ENCODE assay signal across 8 cellular contexts in the genomic region with DNA sequence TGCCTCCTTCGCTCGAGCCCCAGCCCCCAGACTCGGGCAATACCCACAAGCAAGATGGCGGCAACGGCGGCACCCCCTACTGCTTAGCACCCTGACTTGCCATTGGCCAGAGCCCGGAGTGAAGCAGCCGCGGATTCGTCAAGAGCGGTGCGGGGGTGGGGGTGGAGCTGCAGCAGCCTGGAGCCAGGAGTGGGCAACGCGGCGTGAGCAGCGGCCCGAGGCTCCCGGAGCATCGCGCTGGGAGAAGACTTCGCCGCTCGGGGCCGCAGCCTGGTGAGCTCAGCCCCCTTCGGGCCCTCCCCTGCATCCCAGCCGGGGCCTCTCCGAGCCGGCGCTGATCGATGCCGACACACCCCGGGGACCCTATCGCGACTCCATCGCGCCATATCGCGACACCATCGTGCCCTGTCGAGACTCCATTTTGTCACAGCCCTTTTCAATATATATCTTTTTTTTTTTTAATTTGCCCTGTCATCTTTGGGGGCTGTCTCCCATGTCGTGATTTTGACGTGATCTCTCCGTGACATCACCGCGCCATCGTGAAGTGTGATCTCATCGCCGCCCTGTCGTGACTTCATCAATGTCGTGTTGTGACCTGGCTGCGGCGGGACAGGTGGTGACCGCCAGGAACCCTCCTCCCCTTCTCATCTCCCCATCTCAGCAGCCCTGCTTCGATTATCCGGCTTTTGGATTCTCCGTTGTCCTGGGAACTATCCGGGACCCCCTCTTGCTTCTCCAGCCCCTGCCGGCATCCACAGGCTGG.
DNase-seq lines count a peak whose midpoint lies in the region; ATAC-seq and TF ChIP-seq lines count a peak whose summit lies in the region.

A gene with protein sequence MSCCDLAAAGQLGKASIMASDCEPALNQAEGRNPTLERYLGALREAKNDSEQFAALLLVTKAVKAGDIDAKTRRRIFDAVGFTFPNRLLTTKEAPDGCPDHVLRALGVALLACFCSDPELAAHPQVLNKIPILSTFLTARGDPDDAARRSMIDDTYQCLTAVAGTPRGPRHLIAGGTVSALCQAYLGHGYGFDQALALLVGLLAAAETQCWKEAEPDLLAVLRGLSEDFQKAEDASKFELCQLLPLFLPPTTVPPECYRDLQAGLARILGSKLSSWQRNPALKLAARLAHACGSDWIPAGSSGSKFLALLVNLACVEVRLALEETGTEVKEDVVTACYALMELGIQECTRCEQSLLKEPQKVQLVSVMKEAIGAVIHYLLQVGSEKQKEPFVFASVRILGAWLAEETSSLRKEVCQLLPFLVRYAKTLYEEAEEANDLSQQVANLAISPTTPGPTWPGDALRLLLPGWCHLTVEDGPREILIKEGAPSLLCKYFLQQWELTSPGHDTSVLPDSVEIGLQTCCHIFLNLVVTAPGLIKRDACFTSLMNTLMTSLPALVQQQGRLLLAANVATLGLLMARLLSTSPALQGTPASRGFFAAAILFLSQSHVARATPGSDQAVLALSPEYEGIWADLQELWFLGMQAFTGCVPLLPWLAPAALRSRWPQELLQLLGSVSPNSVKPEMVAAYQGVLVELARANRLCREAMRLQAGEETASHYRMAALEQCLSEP (plus strand): TSS at position 189 of the 763 bp plus-strand sequence. CDS start 392 bp downstream, at position 581.

- DNase-seq in AG08395 (ENCODE audit: low spot score) (peak; percentile 98), NCI-H345 treated with DMSO at 0.1 percent for 48 hours (lab: John Stamatoyannopoulos, UW; ENCODE audit: unreplicated experiment) (peak; percentile 94), inferior parietal cortex (ENCODE audit: extremely low spot score) (peak; percentile 92)
- DNase-seq in activated CD4-positive, CD25-positive, alpha-beta regulatory T cell (lab: John Stamatoyannopoulos, UW) = peak; percentile 84 to 93 (median 89)
- DNase-seq in central memory CD4-positive, alpha-beta T cell = peak; percentile 94
- peak; percentile 96 to 97 for DNase-seq in stimulated activated CD4-positive, alpha-beta T cell treated with anti-CD3 and anti-CD28 coated beads, Interleukin-12 subunit alpha, Interleukin-12 subunit beta, amount 100 ng/mL, for 24 hours (ENCODE audit: low read depth in 2 of 2)

- TF ChIP-seq POLR2A in GM18951 (IDR thresholded peaks at IDR 0.05; ENCODE audit: extremely low read depth, insufficient read depth, insufficient read length) = peak; percentile 92

- peak; percentile 77 for ATAC-seq in HG03196 (IDR thresholded peaks at IDR 0.05; ENCODE audit: unreplicated experiment)

- in situ Hi-C loops in GM18951 (cut with MboI; ENCODE audit: low sequenced_read_pairs, unreplicated experiment) = no loop called here

Comparison
In these comparisons a context has a peak if more than half of its experiments do, and no peak if none do; other contexts are left out.
1. Peak in every context shown above with its lines: DNase-seq and ATAC-seq.